ENCODE assay signal across 17 cellular contexts in genomic region chr3:171817074-171817748, GRCh38. TPM values are rescaled to one million over a fixed set of nuclear protein-coding genes. Genes with fewer than 3 reads are reported as not detected.
DNase-seq lines count a peak whose midpoint lies in the region; ATAC-seq and TF ChIP-seq lines count a peak whose summit lies in the region.
"Had no signal": no experiment of that assay in that cellular context is flagged by ENCODE, and none has a peak within 500 bp of the region (broad histone marks: within the 10 kb centered on the region; RNA-seq: fewer than 3 reads in every experiment).

No MANE protein-coding gene starts in this region.

- H3K9me2 ChIP-seq in PC-9 (ENCODE audit: insufficient read depth): 0 out of 2 replicates have a peak, but pooled peaks cover 7% of the 10 kb centered on the region

- H4K91ac ChIP-seq in IMR-90 (ENCODE audit: insufficient read depth, low read depth, low read length): no peak overlapping the region

- H4K20me1 ChIP-seq in IMR-90 (ENCODE audit: insufficient read depth, low read length) (no peaks in the 10 kb centered on the region), smooth muscle cell (ENCODE audit: low read depth) (no peaks in the 10 kb centered on the region), PC-9 (ENCODE audit: insufficient read depth) (no peaks in the 10 kb centered on the region)
- H4K20me1 ChIP-seq: BLaER1 treated with 17β-estradiol and CSF1 and Interleukin-3, amounts not matched to agents 10 nM and 100 nM had no signal

- H3K79me2 ChIP-seq in smooth muscle cell (ENCODE audit: low read depth): no peaks in the 10 kb centered on the region
- H3K79me2 ChIP-seq in PC-9 (ENCODE audit: low read depth): no peaks in the 10 kb centered on the region

- H3K9ac ChIP-seq in IMR-90 (ENCODE audit: low read depth, low read length) (no peak overlapping the region), smooth muscle cell (ENCODE audit: low read depth) (no peak overlapping the region)
- H3K9ac ChIP-seq: BLaER1 treated with 17β-estradiol and CSF1 and Interleukin-3, amounts not matched to agents 10 nM and 100 nM had no signal

- H2BK120ac ChIP-seq in IMR-90 (ENCODE audit: low read depth, low read length): no peak overlapping the region; the same call in 1 of the 2 replicates

- H3K79me1 ChIP-seq in IMR-90 (ENCODE audit: low read depth in 1 of 2, low read length in 2 of 2): no peaks in the 10 kb centered on the region

- no peak for TF ChIP-seq POLR2A in IMR-90 (IDR thresholded peaks at IDR 0.05; ENCODE audit: low read depth, low read length)
- no peak for TF ChIP-seq POLR2A in erythroblast (IDR thresholded peaks at IDR 0.05; ENCODE audit: low read length)

- H3K9me3 ChIP-seq in IMR-90 (ENCODE audit: control insufficient read depth, insufficient read depth, low read length) (no peaks in the 10 kb centered on the region), smooth muscle cell (replicated peaks; ENCODE audit: low read depth) (no peaks in the 10 kb centered on the region), PC-9 (ENCODE audit: insufficient read depth, low read depth) (peaks cover 4% of the 10 kb centered on the region; the same call in 1 of the 2 replicates)

- H3K27ac Mint-ChIP-seq in activated naive CD8-positive, alpha-beta T cell treated with anti-CD3 and anti-CD28 coated beads, Interleukin-2, amount 50 U/mL, for 24 hours: no peak overlapping the region
- H3K27ac Mint-ChIP-seq: CD4-positive, alpha-beta T cell; GM23338 had no signal

- H2AK9ac ChIP-seq in IMR-90 (replicated peaks; ENCODE audit: low read depth, low read length, poor library complexity): no peak overlapping the region

- TF ChIP-seq RAD21 in IMR-90 (IDR thresholded peaks at IDR 0.05; ENCODE audit: low read length): no peak

- TF ChIP-seq CTCF in GM12865 (IDR thresholded peaks at IDR 0.05; ENCODE audit: insufficient read depth, low read depth, low read length, missing control alignments): no peak
- TF ChIP-seq CTCF in IMR-90 (conservative IDR thresholded peaks at IDR 0.05; ENCODE audit: low read depth, low read length): no peak
- no peak for TF ChIP-seq CTCF in smooth muscle cell (IDR thresholded peaks at IDR 0.05; ENCODE audit: borderline replicate concordance, insufficient read depth, poor library complexity, severe bottlenecking)
- TF ChIP-seq CTCF in PC-9 (conservative IDR thresholded peaks at IDR 0.05): no peak

- peaks cover 28% of the 10 kb centered on the region for H3K4me1 Mint-ChIP-seq in activated naive CD8-positive, alpha-beta T cell treated with anti-CD3 and anti-CD28 coated beads, Interleukin-2, amount 50 U/mL, for 24 hours

- H3K4me2 ChIP-seq in IMR-90 (ENCODE audit: low read depth, low read length) (no peak overlapping the region), smooth muscle cell (no peak overlapping the region), PC-9 (no peak overlapping the region)
- H3K4me2 ChIP-seq: BLaER1 treated with 17β-estradiol and CSF1 and Interleukin-3, amounts not matched to agents 10 nM and 100 nM; GM23338 had no signal

- H3K27ac ChIP-seq in IMR-90 (ENCODE audit: insufficient read depth, low read length) (no peak overlapping the region), smooth muscle cell (ENCODE audit: low read depth) (peak overlapping the region; percentile 50), PC-9 (no peak overlapping the region)
- H3K27ac ChIP-seq: BLaER1 treated with 17β-estradiol and CSF1 and Interleukin-3, amounts not matched to agents 10 nM and 100 nM had no signal

- dilution Hi-C loops in IMR-90 (cut with HindIII; ENCODE audit: low sequenced_read_pairs, unreplicated experiment): no loop called here

- H3K4me3 Mint-ChIP-seq in activated naive CD8-positive, alpha-beta T cell treated with anti-CD3 and anti-CD28 coated beads, Interleukin-2, amount 50 U/mL, for 24 hours: no peak overlapping the region
- H3K4me3 Mint-ChIP-seq: CD4-positive, alpha-beta T cell; GM23338 had no signal

- BruUV-seq in IMR-90 (replicated peaks; lab: Mats Ljungman, UMichigan): no TSS peak
- BruUV-seq in PC-9 (replicated peaks; lab: Mats Ljungman, UMichigan): no TSS peak

- CTCF ChIA-PET in IMR-90 (lab: Yijun Ruan, JAX): no interaction called here
- CTCF ChIA-PET in PC-9 (lab: Charles Lee): interaction anchor here (0.6 to 0.7 kb wide), 2 partner anchors 11 to 16 kb away, joined by 3 to 9 read pairs; no protein-coding TSS in a partner anchor

- 0 out of 2 replicates have a peak overlapping the region, but pooled peaks have one; percentile 20 for H3K18ac ChIP-seq in IMR-90 (ENCODE audit: low read depth, low read length)

- H3K23ac ChIP-seq in IMR-90 (ENCODE audit: low read depth, low read length): no peak overlapping the region

- H3K27me3 Mint-ChIP-seq in activated naive CD8-positive, alpha-beta T cell treated with anti-CD3 and anti-CD28 coated beads, Interleukin-2, amount 50 U/mL, for 24 hours: peaks cover 29% of the 10 kb centered on the region

- in situ Hi-C loops in IMR-90 (cut with MboI; ENCODE audit: low sequenced_read_pairs): no loop called here

- H2AFZ ChIP-seq in IMR-90 (replicated peaks; ENCODE audit: low read length, poor library complexity): no peak overlapping the region
- peak overlapping the region; percentile 29 for H2AFZ ChIP-seq in smooth muscle cell (ENCODE audit: low read depth)
- no peak overlapping the region for H2AFZ ChIP-seq in PC-9
- H2AFZ ChIP-seq: GM23338 had no signal

- 0 out of 3 replicates have a peak overlapping the region, but pooled peaks have one; percentile 16 for H2BK15ac ChIP-seq in IMR-90 (ENCODE audit: low read depth, low read length)

- H2BK20ac ChIP-seq in IMR-90 (ENCODE audit: low read depth, low read length): no peak overlapping the region

- intact Hi-C loops in IMR-90 (cut with micrococcal nuclease): no loop called here
- intact Hi-C loops in PC-9 (cut with micrococcal nuclease; ENCODE audit: unreplicated experiment): no loop called here

- peaks cover 2% of the 10 kb centered on the region; the same call in 1 of the 2 replicates for H3K4me1 ChIP-seq in IMR-90 (ENCODE audit: control insufficient read depth, insufficient read depth, low read length)
- H3K4me1 ChIP-seq in smooth muscle cell (ENCODE audit: low read depth): no peaks in the 10 kb centered on the region
- peaks cover 40% of the 10 kb centered on the region for H3K4me1 ChIP-seq in PC-9 (replicated peaks; ENCODE audit: insufficient read depth)

- H4K5ac ChIP-seq in IMR-90 (ENCODE audit: low read depth, low read length): no peak overlapping the region

- H3K4me3 ChIP-seq in GM12865 (ENCODE audit: low read depth, low read length) (no peak overlapping the region), IMR-90 (ENCODE audit: insufficient read depth, low read depth, low read length) (no peak overlapping the region), smooth muscle cell (no peak overlapping the region), PC-9 (no peak overlapping the region)
- H3K4me3 ChIP-seq: BLaER1 treated with 17β-estradiol and CSF1 and Interleukin-3, amounts not matched to agents 10 nM and 100 nM; GM23338 had no signal

- no peak overlapping the region for H4K8ac ChIP-seq in IMR-90 (ENCODE audit: low read depth in 2 of 2, low read length in 2 of 2)

- H3K4ac ChIP-seq in IMR-90 (ENCODE audit: low read depth, low read length): peak overlapping the region; percentile 3; the same call in 1 of the 2 replicates

- DNase-seq in GM12865 (ENCODE audit: low read depth) (peak; percentile 40), IMR-90 (peak; percentile 58), erythroblast (lab: John Stamatoyannopoulos, UW) (peak; percentile 31 to 61), smooth muscle cell (lab: John Stamatoyannopoulos, UW; ENCODE audit: unreplicated experiment) (no peak), PC-9 (no peak), LoVo (ENCODE audit: low spot score) (no peak)
- no peak for DNase-seq in activated naive CD8-positive, alpha-beta T cell treated with anti-CD3 and anti-CD28 coated beads, Interleukin-2, amount 50 U/mL, for 24 hours
- DNase-seq: 8988T; ACHN; Calu3; CD4-positive, alpha-beta T cell; DMS 273 treated with DMSO at 0.1 percent for 48 hours; H7; KG1 had no signal

- no peaks in the 10 kb centered on the region for H3K36me3 ChIP-seq in IMR-90 (ENCODE audit: control insufficient read depth, insufficient read depth, low read length)
- H3K36me3 ChIP-seq in smooth muscle cell (ENCODE audit: low read depth): no peaks in the 10 kb centered on the region
- no peaks in the 10 kb centered on the region for H3K36me3 ChIP-seq in PC-9 (ENCODE audit: low read depth)
- H3K36me3 ChIP-seq: BLaER1 treated with 17β-estradiol and CSF1 and Interleukin-3, amounts not matched to agents 10 nM and 100 nM had no signal

- no CpG with 5 or more reads among the region's 4 CpGs for WGBS in IMR-90 (ENCODE audit: extremely low coverage in 2 of 2, insufficient read length in 1 of 2), 2 experiments
- WGBS in smooth muscle cell (ENCODE audit: low lambda C conversion rate): 55% methylated on average over 4 of the region's 4 CpGs

- no peaks in the 10 kb centered on the region for H3K9me3 Mint-ChIP-seq in activated naive CD8-positive, alpha-beta T cell treated with anti-CD3 and anti-CD28 coated beads, Interleukin-2, amount 50 U/mL, for 24 hours
- H3K9me3 Mint-ChIP-seq: CD4-positive, alpha-beta T cell; GM23338 had no signal

- H3F3A ChIP-seq in smooth muscle cell (ENCODE audit: low read depth) (peaks cover 13% of the 10 kb centered on the region), PC-9 (ENCODE audit: insufficient read depth, low read depth) (peaks cover 27% of the 10 kb centered on the region)

- no peaks in the 10 kb centered on the region for H3K27me3 ChIP-seq in IMR-90 (ENCODE audit: control insufficient read depth, insufficient read depth, low read length)
- H3K27me3 ChIP-seq in smooth muscle cell (ENCODE audit: low read depth): no peaks in the 10 kb centered on the region
- H3K27me3 ChIP-seq in PC-9 (ENCODE audit: insufficient read depth, low read depth): no peaks in the 10 kb centered on the region
- H3K27me3 ChIP-seq: BLaER1 treated with 17β-estradiol and CSF1 and Interleukin-3, amounts not matched to agents 10 nM and 100 nM had no signal

- H2AK5ac ChIP-seq in IMR-90 (ENCODE audit: low read depth, low read length): no peak overlapping the region

- no peak; the same call in 1 of the 2 replicates for ATAC-seq in IMR-90 (ENCODE audit: low read depth)
- ATAC-seq in activated naive CD8-positive, alpha-beta T cell treated with anti-CD3 and anti-CD28 coated beads, Interleukin-2, amount 50 U/mL, for 24 hours: no peak
- ATAC-seq: GM23338 had no signal

- H3K9me1 ChIP-seq in IMR-90 (ENCODE audit: insufficient read depth, low read length): no peaks in the 10 kb centered on the region

- H3K56ac ChIP-seq in IMR-90 (ENCODE audit: extremely low read depth, insufficient read depth, low read length): no peak overlapping the region

- H3K36me3 Mint-ChIP-seq in activated naive CD8-positive, alpha-beta T cell treated with anti-CD3 and anti-CD28 coated beads, Interleukin-2, amount 50 U/mL, for 24 hours (ENCODE audit: low read depth): no peaks in the 10 kb centered on the region

- POLR2A ChIA-PET in IMR-90 (lab: Charles Lee; ENCODE audit: unreplicated experiment): no interaction called here
- POLR2A ChIA-PET in PC-9 (lab: Charles Lee; ENCODE audit: unreplicated experiment): no interaction called here

- H2BK5ac ChIP-seq in IMR-90 (ENCODE audit: low read depth, low read length, poor library complexity, severe bottlenecking): no peak overlapping the region

- no peak overlapping the region; the same call in 1 of the 2 replicates for H3K14ac ChIP-seq in IMR-90 (replicated peaks; ENCODE audit: low read depth, low read length)

RNA-seq across cellular contexts. Expression of gene PLD1, which starts 6.9 kb away (rescaled TPM):
- 9.2 and 9.7 TPM in 2 replicates for total RNA-seq in IMR-90 (2012; rRNA removed)
- polyA plus RNA-seq in IMR-90 (2012; rRNA removed): 2.6 and 3.3 TPM in 2 replicates
- 1.3 and 1.5 TPM in 2 replicates for polyA plus RNA-seq in IMR-90 (2012; cell fraction: cytosol; rRNA removed)
- 2.7 and 23.1 TPM in 2 replicates for polyA plus RNA-seq in IMR-90 (2012; cell fraction: nucleus; rRNA removed; ENCODE audit: low replicate concordance)
- 33.8 and 36.1 TPM in 2 replicates for total RNA-seq in smooth muscle cell
- 15.2 and 15.6 TPM in 2 replicates for polyA plus RNA-seq in smooth muscle cell
- 32.5 and 33.3 TPM in 2 replicates for total RNA-seq in PC-9 (2021)

RNA-seq across cellular contexts. Expression of gene TMEM212, which starts 25.9 kb away (rescaled TPM):
- total RNA-seq in IMR-90 (2012; rRNA removed) (not detected in 2 replicates), smooth muscle cell (not detected in 2 replicates), PC-9 (2021) (not detected in 2 replicates)
- polyA plus RNA-seq in IMR-90 (2012; rRNA removed) (not detected in 2 replicates), smooth muscle cell (not detected in 2 replicates)
- polyA plus RNA-seq in IMR-90 (2012; cell fraction: cytosol; rRNA removed): not detected in 2 replicates
- not detected in 2 replicates for polyA plus RNA-seq in IMR-90 (2012; cell fraction: nucleus; rRNA removed; ENCODE audit: low replicate concordance)
- total RNA-seq: Calu3; CD4-positive, alpha-beta T cell; Daoy; GM23338; H7 had no signal
- polyA plus RNA-seq: GM23338 had no signal

Comparison
In these comparisons a context has a peak if more than half of its experiments do, and no peak if none do; other contexts are left out.
1. DNase-seq: peak in GM12865 (single experiment), IMR-90 (single experiment) and erythroblast (2 of 2); none in smooth muscle cell (single experiment), PC-9 (0 of 2), LoVo (single experiment) and activated naive CD8-positive, alpha-beta T cell treated with anti-CD3 and anti-CD28 coated beads, Interleukin-2, amount 50 U/mL, for 24 hours (single experiment).